Comparison of ENCODE assay signal across 19 cellular contexts in the genomic region with DNA sequence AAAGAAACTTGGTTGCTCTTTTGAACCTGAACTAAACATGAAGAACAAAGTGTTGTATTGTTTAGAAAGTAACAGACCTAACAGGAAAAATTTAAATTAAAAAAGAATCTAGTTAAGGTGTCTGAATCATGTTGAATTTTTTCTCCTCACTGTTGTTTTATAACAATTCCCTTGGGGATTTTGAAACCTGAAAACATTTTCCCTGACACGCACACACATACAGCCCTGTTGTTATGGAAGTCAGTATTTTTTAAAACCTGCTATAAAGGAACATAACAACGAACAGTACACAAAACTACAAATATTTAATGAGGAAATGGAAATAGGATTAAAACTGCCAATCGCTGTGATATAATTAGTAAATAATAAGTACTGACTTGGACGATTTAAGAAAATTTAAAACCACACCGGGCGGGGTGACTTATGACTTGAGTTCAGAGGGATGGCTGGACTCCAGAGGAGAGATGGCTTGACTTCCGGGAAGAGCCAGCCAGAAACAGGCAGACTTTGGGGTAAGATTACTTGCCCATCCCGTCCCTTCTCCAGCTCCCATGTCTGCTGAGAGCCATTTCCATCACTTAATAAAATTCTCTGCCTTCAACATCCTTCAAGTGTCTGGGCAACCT. TPM values are rescaled to one million over a fixed set of nuclear protein-coding genes. Genes with fewer than 3 reads are reported as not detected.
A peak's percentile ranks its signal among the peaks of the same experiment; 100 is the strongest.
DNase-seq lines count a peak whose midpoint lies in the region; ATAC-seq and TF ChIP-seq lines count a peak whose summit lies in the region.
"Had no signal": no experiment of that assay in that cellular context is flagged by ENCODE, and none has a peak within 500 bp of the region (broad histone marks: within the 10 kb centered on the region; RNA-seq: fewer than 3 reads in every experiment).

No MANE protein-coding gene starts in this region.

- no peaks in the 10 kb centered on the region for H3K79me2 ChIP-seq in PC-3 (ENCODE audit: low read length)

- H3K9me3 ChIP-seq in suprapubic skin (no peaks in the 10 kb centered on the region), PC-3 (ENCODE audit: low read length) (no peaks in the 10 kb centered on the region)
- H3K9me3 ChIP-seq: body of pancreas, SK-N-SH, transverse colon had no signal

- H2AFZ ChIP-seq in PC-3 (ENCODE audit: low read length) = no peak overlapping the region

- H3K27me3 ChIP-seq in suprapubic skin = no peaks in the 10 kb centered on the region
- no peaks in the 10 kb centered on the region for H3K27me3 ChIP-seq in PC-3 (ENCODE audit: low read length)
- H3K27me3 ChIP-seq: body of pancreas, transverse colon had no signal

- no peak for TF ChIP-seq POLR2A in suprapubic skin (IDR thresholded peaks at IDR 0.05)

- no peak for TF ChIP-seq EP300 in suprapubic skin (IDR thresholded peaks at IDR 0.05)

- no peaks in the 10 kb centered on the region for H3K27me3 Mint-ChIP-seq in activated T-cell treated with anti-CD3 and anti-CD28 coated beads, Interleukin-2, amount 50 U/mL, for 72 hours (ENCODE audit: low read depth)
- H3K27me3 Mint-ChIP-seq in activated T-cell treated with anti-CD3 and anti-CD28 coated beads, Interleukin-2, amount 50 U/mL, for 4 hours (ENCODE audit: low read depth) = no peaks in the 10 kb centered on the region
- no peaks in the 10 kb centered on the region for H3K27me3 Mint-ChIP-seq in T-cell

- no peaks in the 10 kb centered on the region for H3K9me2 ChIP-seq in PC-3 (replicated peaks; ENCODE audit: low read length)
- H3K9me2 ChIP-seq: SK-N-SH had no signal

- no TSS peak for BruUV-seq in PC-3 (replicated peaks; lab: Mats Ljungman, UMichigan)

- no peaks in the 10 kb centered on the region for H3K9me3 Mint-ChIP-seq in activated T-cell treated with anti-CD3 and anti-CD28 coated beads, Interleukin-2, amount 50 U/mL, for 72 hours
- no peaks in the 10 kb centered on the region for H3K9me3 Mint-ChIP-seq in activated T-cell treated with anti-CD3 and anti-CD28 coated beads, Interleukin-2, amount 50 U/mL, for 4 hours
- no peaks in the 10 kb centered on the region for H3K9me3 Mint-ChIP-seq in T-cell

- H3K9ac ChIP-seq in PC-3 (ENCODE audit: low read length) = no peak overlapping the region
- H3K9ac ChIP-seq: SK-N-SH had no signal

- H3K4me3 Mint-ChIP-seq in activated T-cell treated with anti-CD3 and anti-CD28 coated beads, Interleukin-2, amount 50 U/mL, for 72 hours = no peak overlapping the region
- no peak overlapping the region for H3K4me3 Mint-ChIP-seq in activated T-cell treated with anti-CD3 and anti-CD28 coated beads, Interleukin-2, amount 50 U/mL, for 4 hours
- peak overlapping the region in 1 of 3 donors; percentile 74 for H3K4me3 Mint-ChIP-seq in T-cell

- no peaks in the 10 kb centered on the region for H4K20me1 ChIP-seq in PC-3 (ENCODE audit: low read length)

- H3K27ac Mint-ChIP-seq in activated T-cell treated with anti-CD3 and anti-CD28 coated beads, Interleukin-2, amount 50 U/mL, for 72 hours = peak overlapping the region; percentile 39
- H3K27ac Mint-ChIP-seq in T-cell = peak overlapping the region; percentile 92 to 94

- ATAC-seq in activated T-cell treated with anti-CD3 and anti-CD28 coated beads, Interleukin-2, amount 50 U/mL, for 72 hours (replicated peaks in 1 of 2) = no peak
- ATAC-seq in activated T-cell treated with anti-CD3 and anti-CD28 coated beads, Interleukin-2, amount 50 U/mL, for 4 hours = no peak
- ATAC-seq in T-cell (replicated peaks in 1 of 4) (no peak), GM21367 (IDR thresholded peaks at IDR 0.05; ENCODE audit: unreplicated experiment) (no peak), PC-3 (no peak), HG03135 (IDR thresholded peaks at IDR 0.05; ENCODE audit: unreplicated experiment) (no peak)
- ATAC-seq: body of pancreas, GM12878 had no signal

- no peak overlapping the region for H3K4me2 ChIP-seq in PC-3 (ENCODE audit: low read length)
- H3K4me2 ChIP-seq: SK-N-SH had no signal

- H3K27ac ChIP-seq in suprapubic skin = peak overlapping the region; percentile 25
- H3K27ac ChIP-seq in PC-3 (ENCODE audit: low read length) = no peak overlapping the region
- H3K27ac ChIP-seq: transverse colon had no signal

- CTCF ChIA-PET in T-cell (lab: Charles Lee) (interaction anchor here in 1 of 2 donors (0.6 kb wide), 1 partner anchor 20 kb away, joined by 3 read pairs; no protein-coding TSS in a partner anchor), PC-3 (lab: Charles Lee) (no interaction called here)

- WGBS in suprapubic skin = 28% methylated on average over 8 of the region's 8 CpGs

- POLR2A ChIA-PET in T-cell (lab: Charles Lee) (interaction anchor here in 1 of 2 donors (0.6 to 0.8 kb wide), 2 partner anchors 12 to 15 kb away, joined by 3 read pairs; no protein-coding TSS in a partner anchor), PC-3 (lab: Charles Lee; ENCODE audit: unreplicated experiment) (no interaction called here)

- intact Hi-C loops in PC-3 (cut with micrococcal nuclease) = no loop called here

- no peaks in the 10 kb centered on the region for H3F3A ChIP-seq in PC-3 (ENCODE audit: low read length, unreplicated experiment)

- peaks cover 82% of the 10 kb centered on the region for H3K4me1 Mint-ChIP-seq in activated T-cell treated with anti-CD3 and anti-CD28 coated beads, Interleukin-2, amount 50 U/mL, for 72 hours (ENCODE audit: low read depth)
- H3K4me1 Mint-ChIP-seq in activated T-cell treated with anti-CD3 and anti-CD28 coated beads, Interleukin-2, amount 50 U/mL, for 4 hours (ENCODE audit: low read depth) = peaks cover 83% of the 10 kb centered on the region
- peaks cover 82 to 89% (median 88%) of the 10 kb centered on the region in 3 donors for H3K4me1 Mint-ChIP-seq in T-cell

- H3K36me3 Mint-ChIP-seq in activated T-cell treated with anti-CD3 and anti-CD28 coated beads, Interleukin-2, amount 50 U/mL, for 72 hours (ENCODE audit: insufficient read depth in 2 of 2) = peaks cover 12 to 22% of the 10 kb centered on the region in 2 donors
- peaks cover 23% of the 10 kb centered on the region for H3K36me3 Mint-ChIP-seq in activated T-cell treated with anti-CD3 and anti-CD28 coated beads, Interleukin-2, amount 50 U/mL, for 4 hours (ENCODE audit: insufficient read depth)
- peaks cover 23% of the 10 kb centered on the region for H3K36me3 Mint-ChIP-seq in T-cell

- DNase-seq in activated T-cell treated with anti-CD3 and anti-CD28 coated beads, Interleukin-2, amount 50 U/mL, for 72 hours = no peak
- DNase-seq in activated T-cell treated with anti-CD3 and anti-CD28 coated beads, Interleukin-2, amount 50 U/mL, for 4 hours = no peak
- DNase-seq in T-cell (no peak), fibroblast of the aortic adventitia (ENCODE audit: low read depth) (peak; percentile 64), suprapubic skin (ENCODE audit: low spot score in 2 of 2) (no peak), PC-3 (no peak)
- DNase-seq: body of pancreas; effector memory CD4-positive, alpha-beta T cell; foreskin melanocyte; NCI-H2029; NCI-H526; retina; SK-N-SH; transverse colon had no signal

- H3K4me3 ChIP-seq in fibroblast of the aortic adventitia (ENCODE audit: low read depth, low read length) = no peak overlapping the region
- H3K4me3 ChIP-seq in suprapubic skin = no peak overlapping the region
- H3K4me3 ChIP-seq in PC-3 (ENCODE audit: low read length) = no peak overlapping the region
- H3K4me3 ChIP-seq: body of pancreas, GM12878, transverse colon had no signal

- H3K4me1 ChIP-seq in suprapubic skin = peaks cover 4% of the 10 kb centered on the region
- H3K4me1 ChIP-seq in PC-3 (ENCODE audit: insufficient read depth, low read length) = peaks cover 34% of the 10 kb centered on the region
- H3K4me1 ChIP-seq: body of pancreas had no signal

- TF ChIP-seq CTCF in fibroblast of the aortic adventitia (IDR thresholded peaks at IDR 0.05; ENCODE audit: insufficient read depth, low read length) (no peak), suprapubic skin (IDR thresholded peaks at IDR 0.05) (no peak), PC-3 (conservative IDR thresholded peaks at IDR 0.05; ENCODE audit: low read depth, low read length) (no peak)

- H3K36me3 ChIP-seq in suprapubic skin (peaks cover 16% of the 10 kb centered on the region), PC-3 (ENCODE audit: low read depth, low read length) (no peaks in the 10 kb centered on the region)

RNA-seq across cellular contexts. Expression of a gene that starts 16.2 kb away (rescaled TPM):
- total RNA-seq in activated T-cell treated with anti-CD3 and anti-CD28 coated beads, Interleukin-2, amount 50 U/mL, for 72 hours = 100 to 1,000 TPM; 253 to 291 TPM
- total RNA-seq in activated T-cell treated with anti-CD3 and anti-CD28 coated beads, Interleukin-2, amount 50 U/mL, for 4 hours = 10 to 100 TPM; 74.7 to 85.7 (median 83.2) TPM
- total RNA-seq in T-cell (100 to 1,000 TPM; 501 to 684 (median 547) TPM), fibroblast of the aortic adventitia (ENCODE audit: low replicate concordance) (0.36 and 0.98 TPM in 2 replicates), suprapubic skin (1 to 10 TPM; 1.5 to 3.7 (median 1.8) TPM), PC-3 (2014; rRNA removed) (0.06 and 0.33 TPM in 2 replicates)
- total RNA-seq: HT1080, M059J had no signal

Comparison
In these comparisons a context has a peak if more than half of its experiments do, and no peak if none do; other contexts are left out.
1. RNA of a gene that starts 16.2 kb away (total RNA-seq): 501 to 684 TPM in T-cell, 253 to 291 TPM in activated T-cell treated with anti-CD3 and anti-CD28 coated beads, Interleukin-2, amount 50 U/mL, for 72 hours and 74.7 to 85.7 TPM in activated T-cell treated with anti-CD3 and anti-CD28 coated beads, Interleukin-2, amount 50 U/mL, for 4 hours; 1.5 to 3.7 TPM in suprapubic skin, 0.36 to 0.98 TPM in fibroblast of the aortic adventitia and 0.06 to 0.33 TPM in PC-3; every median in the first group is over 10 times any median in the second.